12 cellular contexts compared by ENCODE assay signal in the genomic region with DNA sequence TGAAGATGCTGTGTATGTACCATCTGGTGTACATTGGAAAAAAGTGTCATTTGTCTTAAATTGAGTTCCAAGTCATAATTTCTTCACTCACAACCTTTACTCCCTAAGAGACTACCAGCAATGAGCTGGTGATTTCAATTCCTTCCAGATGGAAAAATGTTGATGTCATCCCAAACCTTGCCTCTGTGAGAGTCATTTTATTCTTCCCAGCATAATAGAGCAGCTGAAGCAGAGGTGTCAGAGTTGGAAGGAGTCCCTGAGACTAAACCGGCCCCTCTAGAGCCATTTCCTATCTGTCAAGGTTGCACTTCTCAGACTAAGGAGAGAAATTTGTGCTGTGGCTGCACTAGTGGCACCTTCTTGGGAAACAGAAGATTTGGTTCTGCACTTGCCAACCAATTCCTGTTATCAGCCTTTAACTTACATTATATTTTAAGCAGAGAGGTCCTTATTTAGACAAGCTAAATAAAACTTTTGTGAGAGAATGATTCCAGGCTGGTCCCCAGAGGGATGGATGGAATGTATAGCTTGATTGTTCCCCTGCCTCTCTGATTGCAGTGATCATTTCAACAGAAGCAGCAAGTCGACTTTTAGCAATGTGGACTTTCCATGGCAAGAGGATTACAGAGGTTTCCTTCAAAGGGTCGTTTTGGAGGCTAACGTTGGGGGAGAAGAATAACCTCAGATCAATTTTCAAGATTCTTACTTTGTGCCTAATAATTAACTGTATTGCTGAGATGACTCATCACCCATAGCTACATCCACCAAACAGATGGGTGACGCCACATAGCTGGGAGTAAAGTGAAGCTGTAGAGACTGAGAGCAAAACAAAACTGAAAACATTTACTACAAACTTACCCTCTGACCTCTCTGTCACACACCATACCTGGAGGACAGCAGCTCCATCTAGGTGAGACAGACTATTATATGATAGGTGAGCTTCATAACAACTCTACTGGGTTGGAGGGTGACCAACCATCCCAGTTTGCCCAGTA.
DNase-seq lines count a peak whose midpoint lies in the region; ATAC-seq, FAIRE-seq and TF ChIP-seq lines count a peak whose summit lies in the region.
"Had no signal": no experiment of that assay in that cellular context is flagged by ENCODE, and none has a peak within 500 bp of the region (broad histone marks: within the 10 kb centered on the region; RNA-seq: fewer than 3 reads in every experiment).

No MANE protein-coding gene starts in this region.

- no peak overlapping the region for H3K4me2 ChIP-seq in neuronal stem cell (ENCODE audit: insufficient read depth, low read length, poor library complexity, severe bottlenecking)
- H3K4me2 ChIP-seq in PC-3 (ENCODE audit: low read length), result no peak overlapping the region

- peaks cover 0 to 9% (median 0%) of the 10 kb centered on the region in 7 donors for H3K4me1 Mint-ChIP-seq in naive thymus-derived CD4-positive, alpha-beta T cell
- peaks cover 0 to 2% of the 10 kb centered on the region in 2 donors for H3K4me1 Mint-ChIP-seq in stimulated activated naive B cell treated with anti-CD40 and anti-IgM and Interleukin-4, amounts not matched to agents 10 μg/mL and 1 μg/mL and 100 μg/mL, for 72 hours

- no peak overlapping the region for H2BK120ac ChIP-seq in neuronal stem cell (ENCODE audit: low read depth, low read length)

- H3K4me1 ChIP-seq in neuronal stem cell (ENCODE audit: control insufficient read depth in 2 of 2, insufficient read depth in 1 of 2, low read depth in 1 of 2, low read length in 2 of 2), result peaks cover 3 to 4% of the 10 kb centered on the region in 2 donors
- no peaks in the 10 kb centered on the region for H3K4me1 ChIP-seq in gastrocnemius medialis
- H3K4me1 ChIP-seq in naive thymus-derived CD4-positive, alpha-beta T cell (ENCODE audit: control insufficient read depth in 2 of 2, insufficient read depth in 2 of 2, low read length in 2 of 2), result no peaks in the 10 kb centered on the region
- H3K4me1 ChIP-seq in PC-3 (ENCODE audit: insufficient read depth, low read length), result no peaks in the 10 kb centered on the region

- CTCF ChIA-PET in naive thymus-derived CD4-positive, alpha-beta T cell (lab: Charles Lee), result interaction anchor here (0.6 kb wide), 1 partner anchor 336 kb away, joined by 3 read pairs; no protein-coding TSS in a partner anchor
- CTCF ChIA-PET in PC-3 (lab: Charles Lee), result no interaction called here

- in situ Hi-C loops in gastrocnemius medialis (cut with MboI; ENCODE audit: low sequenced_read_pairs in 4 of 4), result loop anchor here in 1 of 4 donors (25.0 kb wide), 1 partner anchor 542 kb away; no protein-coding TSS in a partner anchor

- H3K9me3 ChIP-seq in neuronal stem cell (replicated peaks in 1 of 2; ENCODE audit: control insufficient read depth in 2 of 2, insufficient read depth in 1 of 2, low read depth in 1 of 2, low read length in 2 of 2) (peaks cover 0 to 7% of the 10 kb centered on the region in 2 donors), gastrocnemius medialis (no peaks in the 10 kb centered on the region), PC-3 (ENCODE audit: low read length) (no peaks in the 10 kb centered on the region)
- H3K9me3 ChIP-seq in naive thymus-derived CD4-positive, alpha-beta T cell (ENCODE audit: control insufficient read depth in 2 of 3, low read length in 3 of 3), result no peaks in the 10 kb centered on the region

- no peaks in the 10 kb centered on the region for H4K20me1 ChIP-seq in PC-3 (ENCODE audit: low read length)

- H3K36me3 ChIP-seq in neuronal stem cell (replicated peaks in 1 of 2; ENCODE audit: control insufficient read depth in 2 of 2, insufficient read depth in 2 of 2, low read length in 2 of 2) (no peaks in the 10 kb centered on the region), gastrocnemius medialis (no peaks in the 10 kb centered on the region), PC-3 (ENCODE audit: low read depth, low read length) (no peaks in the 10 kb centered on the region)
- no peaks in the 10 kb centered on the region for H3K36me3 ChIP-seq in naive thymus-derived CD4-positive, alpha-beta T cell (ENCODE audit: control insufficient read depth in 2 of 3, insufficient read depth in 3 of 3, low read length in 3 of 3)

- TF ChIP-seq POLR2A in gastrocnemius medialis (IDR thresholded peaks at IDR 0.05), result no peak

- peak; percentile 80 for FAIRE-seq in RCC 7860 (lab: Jason Lieb, UNC)
- FAIRE-seq: bronchial epithelial cell had no signal

- ATAC-seq in GM18868 (IDR thresholded peaks at IDR 0.05; ENCODE audit: unreplicated experiment) (peak; percentile 69), HG02678 (IDR thresholded peaks at IDR 0.05; ENCODE audit: unreplicated experiment) (peak; percentile 100), gastrocnemius medialis (no peak), PC-3 (no peak)
- no peak for ATAC-seq in naive thymus-derived CD4-positive, alpha-beta T cell
- no peak for ATAC-seq in stimulated activated naive B cell treated with anti-CD40 and anti-IgM and Interleukin-4, amounts not matched to agents 10 μg/mL and 1 μg/mL and 100 μg/mL, for 72 hours (replicated peaks)
- ATAC-seq: stimulated activated naive CD8-positive, alpha-beta T cell treated with anti-CD3 and anti-CD28 coated beads, Interleukin-15, Interleukin-2, amounts not matched to agents 100 U/mL and 50 U/mL, for 24 hours had no signal

- H3K14ac ChIP-seq in neuronal stem cell (ENCODE audit: low read length), result no peak overlapping the region

- WGBS in neuronal stem cell (ENCODE audit: extremely low coverage in 2 of 2, insufficient read length in 2 of 2, insufficient replicate concordance in 1 of 2), 2 donors, result no CpG with 5 or more reads among the region's 5 CpGs

- peaks cover 7 to 30% (median 16%) of the 10 kb centered on the region in 11 donors for H3K9me3 Mint-ChIP-seq in naive thymus-derived CD4-positive, alpha-beta T cell
- H3K9me3 Mint-ChIP-seq in stimulated activated naive B cell treated with anti-CD40 and anti-IgM and Interleukin-4, amounts not matched to agents 10 μg/mL and 1 μg/mL and 100 μg/mL, for 72 hours, result peaks cover 5 to 15% of the 10 kb centered on the region in 2 donors

- intact Hi-C loops in gastrocnemius medialis (cut with DNase I; ENCODE audit: low total_unique reads) (no loop called here), PC-3 (cut with micrococcal nuclease) (no loop called here)
- intact Hi-C loops in naive thymus-derived CD4-positive, alpha-beta T cell (cut with micrococcal nuclease), result no loop called here

- H3K4ac ChIP-seq in neuronal stem cell (ENCODE audit: low read length), result no peak overlapping the region

- H4K91ac ChIP-seq in neuronal stem cell (ENCODE audit: low read depth, low read length, poor library complexity), result no peak overlapping the region

- TF ChIP-seq CTCF in gastrocnemius medialis (IDR thresholded peaks at IDR 0.05 in 4 of 5, conservative IDR thresholded peaks at IDR 0.05 in 1 of 5) (no peak), PC-3 (conservative IDR thresholded peaks at IDR 0.05; ENCODE audit: low read depth, low read length) (no peak)

- H3K27me3 Mint-ChIP-seq in naive thymus-derived CD4-positive, alpha-beta T cell, result no peaks in the 10 kb centered on the region
- H3K27me3 Mint-ChIP-seq in stimulated activated naive B cell treated with anti-CD40 and anti-IgM and Interleukin-4, amounts not matched to agents 10 μg/mL and 1 μg/mL and 100 μg/mL, for 72 hours, result no peaks in the 10 kb centered on the region

- H3K27ac Mint-ChIP-seq in naive thymus-derived CD4-positive, alpha-beta T cell, result no peak overlapping the region
- H3K27ac Mint-ChIP-seq in stimulated activated naive B cell treated with anti-CD40 and anti-IgM and Interleukin-4, amounts not matched to agents 10 μg/mL and 1 μg/mL and 100 μg/mL, for 72 hours, result no peak overlapping the region

- no peak overlapping the region for H3K9ac ChIP-seq in neuronal stem cell (ENCODE audit: low read depth, low read length, poor library complexity)
- H3K9ac ChIP-seq in PC-3 (ENCODE audit: low read length), result no peak overlapping the region

- no peak overlapping the region for H4K8ac ChIP-seq in neuronal stem cell (ENCODE audit: low read depth, low read length)

- peak; percentile 75 for DNase-seq in RCC 7860 (ENCODE audit: low spot score)
- no peak for DNase-seq in neuronal stem cell (ENCODE audit: low spot score)
- no peak for DNase-seq in gastrocnemius medialis
- no peak for DNase-seq in naive thymus-derived CD4-positive, alpha-beta T cell
- no peak for DNase-seq in PC-3
- no peak for DNase-seq in stimulated activated naive B cell treated with anti-CD40 and anti-IgM and Interleukin-4, amounts not matched to agents 10 μg/mL and 1 μg/mL and 100 μg/mL, for 72 hours
- DNase-seq: GOT3; stimulated activated naive CD8-positive, alpha-beta T cell treated with anti-CD3 and anti-CD28 coated beads, Interleukin-15, Interleukin-2, amounts not matched to agents 100 U/mL and 50 U/mL, for 24 hours had no signal

- H3K27me3 ChIP-seq in neuronal stem cell (ENCODE audit: control insufficient read depth in 3 of 3, insufficient read depth in 3 of 3, low read depth in 1 of 3, low read length in 3 of 3) (no peaks in the 10 kb centered on the region), gastrocnemius medialis (no peaks in the 10 kb centered on the region), PC-3 (ENCODE audit: low read length) (no peaks in the 10 kb centered on the region)
- H3K27me3 ChIP-seq in naive thymus-derived CD4-positive, alpha-beta T cell (ENCODE audit: control insufficient read depth in 2 of 2, insufficient read depth in 2 of 2, low read length in 2 of 2), result no peaks in the 10 kb centered on the region

- no peaks in the 10 kb centered on the region for H3K9me2 ChIP-seq in PC-3 (replicated peaks; ENCODE audit: low read length)

- H3K23ac ChIP-seq in neuronal stem cell (ENCODE audit: low read depth, low read length, poor library complexity), result no peak overlapping the region

- H2AFZ ChIP-seq in neuronal stem cell (ENCODE audit: low read length) (peak overlapping the region; percentile 26), PC-3 (ENCODE audit: low read length) (no peak overlapping the region)

- no peaks in the 10 kb centered on the region for H3K79me1 ChIP-seq in neuronal stem cell (ENCODE audit: low read depth, low read length)

- no peak overlapping the region for H2BK12ac ChIP-seq in neuronal stem cell (ENCODE audit: low read length)

- no peak overlapping the region for H2BK15ac ChIP-seq in neuronal stem cell (ENCODE audit: low read length)

- H3K79me2 ChIP-seq in PC-3 (ENCODE audit: low read length), result no peaks in the 10 kb centered on the region

- H3F3A ChIP-seq in PC-3 (ENCODE audit: low read length, unreplicated experiment), result no peaks in the 10 kb centered on the region

- H2BK5ac ChIP-seq in neuronal stem cell (ENCODE audit: low read length), result no peak overlapping the region

- BruUV-seq in PC-3 (replicated peaks; lab: Mats Ljungman, UMichigan), result no TSS peak

- peaks cover 12 to 63% (median 36%) of the 10 kb centered on the region in 5 donors for H3K36me3 Mint-ChIP-seq in naive thymus-derived CD4-positive, alpha-beta T cell
- peaks cover 26 to 40% of the 10 kb centered on the region in 2 donors for H3K36me3 Mint-ChIP-seq in stimulated activated naive B cell treated with anti-CD40 and anti-IgM and Interleukin-4, amounts not matched to agents 10 μg/mL and 1 μg/mL and 100 μg/mL, for 72 hours

- H3K4me3 Mint-ChIP-seq in naive thymus-derived CD4-positive, alpha-beta T cell, result no peak overlapping the region
- H3K4me3 Mint-ChIP-seq in stimulated activated naive B cell treated with anti-CD40 and anti-IgM and Interleukin-4, amounts not matched to agents 10 μg/mL and 1 μg/mL and 100 μg/mL, for 72 hours, result no peak overlapping the region

- no peak overlapping the region for H3K27ac ChIP-seq in neuronal stem cell (replicated peaks; ENCODE audit: low read length)
- H3K27ac ChIP-seq in gastrocnemius medialis, result no peak overlapping the region
- no peak overlapping the region for H3K27ac ChIP-seq in naive thymus-derived CD4-positive, alpha-beta T cell (ENCODE audit: low read depth, low read length)
- H3K27ac ChIP-seq in PC-3 (ENCODE audit: low read length), result no peak overlapping the region
- H3K27ac ChIP-seq: SK-N-MC had no signal

- no peak overlapping the region for H2AK5ac ChIP-seq in neuronal stem cell (ENCODE audit: low read depth, low read length)

- POLR2A ChIA-PET in naive thymus-derived CD4-positive, alpha-beta T cell (lab: Charles Lee), result no interaction called here
- POLR2A ChIA-PET in PC-3 (lab: Charles Lee; ENCODE audit: unreplicated experiment), result interaction anchor here (0.7 kb wide), 1 partner anchor 124 kb away, joined by 3 read pairs; no protein-coding TSS in a partner anchor

- no peak overlapping the region for H3K4me3 ChIP-seq in neuronal stem cell (ENCODE audit: low read length in 2 of 2)
- H3K4me3 ChIP-seq in gastrocnemius medialis, result no peak overlapping the region
- H3K4me3 ChIP-seq in naive thymus-derived CD4-positive, alpha-beta T cell (ENCODE audit: low read length), result no peak overlapping the region
- no peak overlapping the region for H3K4me3 ChIP-seq in PC-3 (ENCODE audit: low read length)
- H3K4me3 ChIP-seq: SK-N-MC had no signal

- H3K18ac ChIP-seq in neuronal stem cell (ENCODE audit: low read length), result no peak overlapping the region

Comparison
In these comparisons a context has a peak if more than half of its experiments do, and no peak if none do; other contexts are left out.
1. ATAC-seq: peak in GM18868 (single experiment) and HG02678 (single experiment); none in gastrocnemius medialis (0 of 2), naive thymus-derived CD4-positive, alpha-beta T cell (single experiment), PC-3 (single experiment) and stimulated activated naive B cell treated with anti-CD40 and anti-IgM and Interleukin-4, amounts not matched to agents 10 μg/mL and 1 μg/mL and 100 μg/mL, for 72 hours (0 of 2).